ENCODE assay signal across 12 cellular contexts in the genomic region with DNA sequence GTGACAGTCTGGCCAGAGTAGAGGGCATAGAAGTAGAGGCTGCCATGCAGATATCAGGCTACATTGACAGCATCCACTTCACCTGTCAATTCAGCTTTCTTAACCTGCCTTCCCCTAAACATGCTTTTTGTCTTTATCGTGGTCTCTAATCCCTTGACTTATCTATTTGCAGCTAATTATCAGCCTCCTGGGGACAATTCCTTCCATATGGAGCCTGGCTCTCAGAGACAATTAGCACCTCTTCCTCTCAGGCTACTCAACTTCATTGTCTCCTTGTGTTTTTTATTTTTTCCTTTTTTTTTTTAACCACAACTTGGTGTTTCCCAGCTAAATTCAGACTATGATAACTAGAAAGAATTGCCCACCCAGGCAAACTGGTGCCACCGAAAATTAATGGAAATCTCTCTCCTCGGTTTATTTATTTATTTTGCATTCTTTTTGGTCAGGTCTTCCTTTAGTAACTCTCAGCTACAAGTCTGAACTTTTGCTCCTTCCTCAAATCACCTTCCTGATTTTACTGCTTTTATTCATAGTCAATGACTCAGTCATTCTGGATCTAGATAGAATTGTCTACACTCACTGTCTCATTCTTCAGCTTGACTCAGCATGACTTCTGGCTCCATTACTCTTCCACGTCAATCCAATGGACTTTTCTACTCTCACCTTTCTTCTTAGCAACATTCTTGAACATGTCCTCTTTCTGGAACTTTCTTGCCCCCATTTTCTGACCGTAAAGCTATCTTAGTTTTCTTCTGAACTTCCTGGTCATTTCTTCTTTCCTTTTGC.
DNase-seq lines count a peak whose midpoint lies in the region; ATAC-seq and TF ChIP-seq lines count a peak whose summit lies in the region.
"Had no signal": no experiment of that assay in that cellular context is flagged by ENCODE, and none has a peak within 500 bp of the region (broad histone marks: within the 10 kb centered on the region; RNA-seq: fewer than 3 reads in every experiment).

No MANE protein-coding gene starts in this region.

- H3K4me3 ChIP-seq in adipocyte (ENCODE audit: low read length) (no peak overlapping the region), esophagus squamous epithelium (no peak overlapping the region)
- H3K4me3 ChIP-seq: skin epidermis, upper lobe of right lung had no signal

- DNase-seq in Caki2 (ENCODE audit: low read depth) (peak; percentile 75), MV-4-11 (lab: John Stamatoyannopoulos, UW) (peak; percentile 64), adipocyte (ENCODE audit: low read depth) (peak; percentile 44), iris pigment epithelial cell (ENCODE audit: low read depth) (peak; percentile 90), esophagus squamous epithelium (lab: John Stamatoyannopoulos, UW) (no peak)
- DNase-seq: NCI-H1436 treated with DMSO at 0.1 percent for 48 hours, upper lobe of right lung had no signal

- peaks cover 3% of the 10 kb centered on the region for H3K9me3 Mint-ChIP-seq in activated T-helper 17 cell treated with anti-CD3 and anti-CD28 coated beads, Interleukin-2, amount 50 U/mL, for 72 hours

- no peak overlapping the region for H3K9ac ChIP-seq in adipocyte (ENCODE audit: low read length)

- TF ChIP-seq CTCF in esophagus squamous epithelium (IDR thresholded peaks at IDR 0.05): no peak

- H3K27ac ChIP-seq in esophagus squamous epithelium: no peak overlapping the region
- H3K27ac ChIP-seq: C4-2B, skin epidermis, upper lobe of right lung had no signal

- in situ Hi-C loops in Caki2 (cut with HindIII; ENCODE audit: low pct_unique_long_range_greater_than_20kb, low sequenced_read_pairs): no loop called here

- no peaks in the 10 kb centered on the region for H3K4me1 Mint-ChIP-seq in activated T-helper 17 cell treated with anti-CD3 and anti-CD28 coated beads, Interleukin-2, amount 50 U/mL, for 72 hours

- no peaks in the 10 kb centered on the region for H3K27me3 Mint-ChIP-seq in activated T-helper 17 cell treated with anti-CD3 and anti-CD28 coated beads, Interleukin-2, amount 50 U/mL, for 72 hours

- H3K36me3 Mint-ChIP-seq in activated T-helper 17 cell treated with anti-CD3 and anti-CD28 coated beads, Interleukin-2, amount 50 U/mL, for 72 hours (ENCODE audit: low read depth): no peaks in the 10 kb centered on the region

- H3K4me3 Mint-ChIP-seq in activated T-helper 17 cell treated with anti-CD3 and anti-CD28 coated beads, Interleukin-2, amount 50 U/mL, for 72 hours: no peak overlapping the region

- no peaks in the 10 kb centered on the region for H3K36me3 ChIP-seq in adipocyte (ENCODE audit: control insufficient read depth, insufficient read depth, low read length, severe bottlenecking)
- H3K36me3 ChIP-seq in esophagus squamous epithelium: no peaks in the 10 kb centered on the region
- H3K36me3 ChIP-seq: upper lobe of right lung had no signal

- no peaks in the 10 kb centered on the region for H3K9me3 ChIP-seq in adipocyte (ENCODE audit: control insufficient read depth, low read length)
- no peaks in the 10 kb centered on the region for H3K9me3 ChIP-seq in esophagus squamous epithelium
- H3K9me3 ChIP-seq: upper lobe of right lung had no signal

- ATAC-seq in GM21360 (IDR thresholded peaks at IDR 0.05; ENCODE audit: unreplicated experiment) (no peak), GM18870 (IDR thresholded peaks at IDR 0.05; ENCODE audit: unreplicated experiment) (no peak)
- no peak for ATAC-seq in activated T-helper 17 cell treated with anti-CD3 and anti-CD28 coated beads, Interleukin-2, amount 50 U/mL, for 72 hours (replicated peaks)
- ATAC-seq: upper lobe of right lung had no signal

- H3K4me1 ChIP-seq in adipocyte (ENCODE audit: control insufficient read depth, insufficient read depth, low read length): peaks cover 9% of the 10 kb centered on the region
- peaks cover 0 to 10% (median 0%) of the 10 kb centered on the region in 3 donors for H3K4me1 ChIP-seq in esophagus squamous epithelium
- H3K4me1 ChIP-seq: upper lobe of right lung had no signal

- no peak for TF ChIP-seq POLR2A in esophagus squamous epithelium (IDR thresholded peaks at IDR 0.05)

- WGBS in esophagus squamous epithelium, 2 donors: 34 to 45% methylated on average over 5 of the region's 5 CpGs

- H3K27ac Mint-ChIP-seq in activated T-helper 17 cell treated with anti-CD3 and anti-CD28 coated beads, Interleukin-2, amount 50 U/mL, for 72 hours: no peak overlapping the region

- no peaks in the 10 kb centered on the region for H3K27me3 ChIP-seq in adipocyte (replicated peaks; ENCODE audit: control insufficient read depth, insufficient read depth, low read length)
- H3K27me3 ChIP-seq in esophagus squamous epithelium: no peaks in the 10 kb centered on the region
- H3K27me3 ChIP-seq: upper lobe of right lung had no signal

- intact Hi-C loops in esophagus squamous epithelium (cut with DNase I): no loop called here
